ENCODE assay signal across 23 cellular contexts in the genomic region with DNA sequence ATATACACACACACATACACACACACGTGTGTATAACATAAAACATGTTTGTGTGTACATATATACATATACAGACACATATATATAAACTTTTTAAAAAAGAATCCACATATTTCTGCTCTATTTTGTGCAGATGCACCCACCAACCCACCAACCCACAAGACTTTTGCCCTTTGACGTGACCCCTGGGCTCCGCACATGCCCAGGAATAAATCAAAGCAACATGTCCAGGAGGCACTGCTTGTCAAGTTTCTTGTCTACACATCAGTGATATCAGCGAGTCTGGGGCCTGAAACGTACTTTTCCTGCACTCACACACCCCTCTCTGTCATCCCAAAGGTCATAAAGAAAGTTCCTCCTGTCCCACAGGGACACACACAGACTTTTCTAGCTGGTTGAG.
"Had no signal": no experiment of that assay in that cellular context is flagged by ENCODE, and none has a peak within 500 bp of the region (broad histone marks: within the 10 kb centered on the region; RNA-seq: fewer than 3 reads in every experiment).

No MANE protein-coding gene starts in this region.

- H3K36me3 Mint-ChIP-seq: activated naive CD4-positive, alpha-beta T cell treated with anti-CD3 and anti-CD28 coated beads, Interleukin-2, amount 10 ng/mL, durations not matched to agents 7 days and 5 days; activated naive CD8-positive, alpha-beta T cell treated with anti-CD3 and anti-CD28 coated beads for 36 hours; T-cell had no signal

- H3K27me3 Mint-ChIP-seq: activated B cell treated with CpG ODN at 0.5 μM for 24 hours; activated CD4-positive, alpha-beta T cell treated with anti-CD3 and anti-CD28 coated beads, Interleukin-2, amount 10 ng/mL, durations not matched to agents 24 days and 14 days; activated naive CD4-positive, alpha-beta T cell treated with anti-CD3 and anti-CD28 coated beads, Interleukin-2, amount 10 ng/mL, durations not matched to agents 7 days and 5 days; activated naive CD8-positive, alpha-beta T cell treated with anti-CD3 and anti-CD28 coated beads for 36 hours; activated T-helper 17 cell treated with anti-CD3 and anti-CD28 coated beads, Interleukin-2, amount 50 U/mL, for 72 hours; T-cell had no signal

- H3K4me1 Mint-ChIP-seq: activated CD4-positive, alpha-beta T cell treated with anti-CD3 and anti-CD28 coated beads, Interleukin-2, amount 10 ng/mL, durations not matched to agents 24 days and 14 days; activated naive CD4-positive, alpha-beta T cell treated with anti-CD3 and anti-CD28 coated beads, Interleukin-2, amount 10 ng/mL, durations not matched to agents 7 days and 5 days; activated naive CD8-positive, alpha-beta T cell treated with anti-CD3 and anti-CD28 coated beads for 36 hours; activated T-helper 17 cell treated with anti-CD3 and anti-CD28 coated beads, Interleukin-2, amount 50 U/mL, for 72 hours had no signal

- DNase-seq: activated B cell treated with CpG ODN at 0.5 μM for 24 hours; activated CD4-positive, alpha-beta T cell treated with anti-CD3 and anti-CD28 coated beads for 1 hour; activated CD4-positive, alpha-beta T cell treated with anti-CD3 and anti-CD28 coated beads, Interleukin-2, amount 10 ng/mL, durations not matched to agents 24 days and 14 days; activated CD4-positive, alpha-beta T cell treated with anti-CD3 and anti-CD28 coated beads, Interleukin-2, amount 50 U/mL, for 48 hours; activated gamma-delta T cell; activated naive CD4-positive, alpha-beta T cell treated with anti-CD3 and anti-CD28 coated beads, Interleukin-2, amount 10 ng/mL, durations not matched to agents 7 days and 5 days; activated naive CD8-positive, alpha-beta T cell treated with anti-CD3 and anti-CD28 coated beads for 36 hours; activated T-cell treated with anti-CD3 and anti-CD28 coated beads for 4 hours; activated T-cell treated with anti-CD3 and anti-CD28 coated beads, Interleukin-2, amount 50 U/mL, for 48 hours; NCI-H1092; NCI-H1417; NCI-H2029; NCI-H2107; NCI-H2171 treated with DMSO at 0.1 percent for 48 hours; NCI-H226; NCI-H526 treated with DMSO at 0.1 percent for 48 hours; NCI-H82; T-cell; T-helper 2 cell; T1000 had no signal

- H3K9me3 Mint-ChIP-seq: activated B cell treated with CpG ODN at 0.5 μM for 24 hours; activated CD4-positive, alpha-beta T cell treated with anti-CD3 and anti-CD28 coated beads, Interleukin-2, amount 10 ng/mL, durations not matched to agents 24 days and 14 days; activated naive CD4-positive, alpha-beta T cell treated with anti-CD3 and anti-CD28 coated beads, Interleukin-2, amount 10 ng/mL, durations not matched to agents 7 days and 5 days; activated naive CD8-positive, alpha-beta T cell treated with anti-CD3 and anti-CD28 coated beads for 36 hours; activated T-helper 17 cell treated with anti-CD3 and anti-CD28 coated beads, Interleukin-2, amount 50 U/mL, for 72 hours; T-cell had no signal

- ATAC-seq: activated T-helper 17 cell treated with anti-CD3 and anti-CD28 coated beads, Interleukin-2, amount 50 U/mL, for 72 hours; T-cell had no signal

- H3K4me2 ChIP-seq: KMS-11 had no signal

- H3K27ac Mint-ChIP-seq: activated B cell treated with CpG ODN at 0.5 μM for 24 hours; activated CD4-positive, alpha-beta T cell treated with anti-CD3 and anti-CD28 coated beads, Interleukin-2, amount 10 ng/mL, durations not matched to agents 24 days and 14 days; activated naive CD4-positive, alpha-beta T cell treated with anti-CD3 and anti-CD28 coated beads, Interleukin-2, amount 10 ng/mL, durations not matched to agents 7 days and 5 days; activated naive CD8-positive, alpha-beta T cell treated with anti-CD3 and anti-CD28 coated beads for 36 hours; activated T-helper 17 cell treated with anti-CD3 and anti-CD28 coated beads, Interleukin-2, amount 50 U/mL, for 72 hours; T-cell had no signal

- H3K4me3 Mint-ChIP-seq: activated B cell treated with CpG ODN at 0.5 μM for 24 hours; activated CD4-positive, alpha-beta T cell treated with anti-CD3 and anti-CD28 coated beads, Interleukin-2, amount 10 ng/mL, durations not matched to agents 24 days and 14 days; activated naive CD4-positive, alpha-beta T cell treated with anti-CD3 and anti-CD28 coated beads, Interleukin-2, amount 10 ng/mL, durations not matched to agents 7 days and 5 days; activated naive CD8-positive, alpha-beta T cell treated with anti-CD3 and anti-CD28 coated beads for 36 hours; activated T-helper 17 cell treated with anti-CD3 and anti-CD28 coated beads, Interleukin-2, amount 50 U/mL, for 72 hours; T-cell had no signal

- H3K4me3 ChIP-seq: SK-N-MC had no signal

- H3K9ac ChIP-seq: KMS-11 had no signal

- H3K27ac ChIP-seq: KMS-11, SK-N-MC had no signal
